ENCODE assay signal across 19 cellular contexts in the genomic region with DNA sequence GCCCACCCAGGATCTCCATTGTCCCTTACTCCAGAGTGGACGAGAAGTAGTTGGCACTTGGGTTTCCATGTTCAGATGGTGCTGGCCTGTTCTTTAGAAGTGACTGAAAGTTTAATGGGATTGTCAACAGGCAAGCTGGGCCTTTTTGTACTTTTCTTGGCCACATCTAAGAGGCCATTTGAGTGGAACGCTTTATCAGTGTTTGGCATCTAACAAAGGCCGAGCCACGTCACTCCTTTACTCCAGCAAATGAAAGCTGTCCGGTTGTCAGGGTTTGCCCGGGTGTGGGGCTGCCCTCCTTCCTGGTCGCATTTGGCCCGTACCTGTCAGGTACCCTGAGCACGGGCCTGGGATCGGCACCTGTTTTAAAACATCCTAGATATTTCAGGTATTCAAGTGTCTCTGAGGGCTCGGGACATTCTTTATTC.
DNase-seq lines count a peak whose midpoint lies in the region; ATAC-seq and TF ChIP-seq lines count a peak whose summit lies in the region.
"Had no signal": no experiment of that assay in that cellular context is flagged by ENCODE, and none has a peak within 500 bp of the region (broad histone marks: within the 10 kb centered on the region; RNA-seq: fewer than 3 reads in every experiment).

No MANE protein-coding gene starts in this region.

- no peak for TF ChIP-seq CTCF in C4-2B (conservative IDR thresholded peaks at IDR 0.05)
- no peak for TF ChIP-seq CTCF in WTC11 (IDR thresholded peaks at IDR 0.05)
- no peak for TF ChIP-seq CTCF in lower lobe of right lung (IDR thresholded peaks at IDR 0.05)

- H3K36me3 Mint-ChIP-seq in WTC11 = peaks cover 18% of the 10 kb centered on the region
- peaks cover 23% of the 10 kb centered on the region for H3K36me3 Mint-ChIP-seq in stimulated activated effector memory CD8-positive, alpha-beta T cell treated with anti-CD3 and anti-CD28 coated beads, Interleukin-12 subunit alpha, Interleukin-12 subunit beta, amount 100 ng/mL, for 72 hours

- no peaks in the 10 kb centered on the region for H3K9me3 ChIP-seq in lower lobe of right lung
- H3K9me3 ChIP-seq: BLaER1 had no signal

- intact Hi-C loops in lower lobe of right lung (cut with DNase I) = no loop called here

- peaks cover 15% of the 10 kb centered on the region for H3K36me3 ChIP-seq in lower lobe of right lung

- H3K27ac ChIP-seq in C4-2B (0 out of 2 replicates have a peak overlapping the region, but pooled peaks have one; percentile 14), lower lobe of right lung (peak overlapping the region; percentile 4)
- H3K27ac ChIP-seq: BLaER1 had no signal

- no peaks in the 10 kb centered on the region for H3K9me3 Mint-ChIP-seq in WTC11
- no peaks in the 10 kb centered on the region for H3K9me3 Mint-ChIP-seq in stimulated activated effector memory CD8-positive, alpha-beta T cell treated with anti-CD3 and anti-CD28 coated beads, Interleukin-12 subunit alpha, Interleukin-12 subunit beta, amount 100 ng/mL, for 72 hours

- no peak overlapping the region for H3K4me3 ChIP-seq in lower lobe of right lung
- H3K4me3 ChIP-seq: BLaER1, GM12878 had no signal

- ATAC-seq in WTC11 (peak; percentile 56), lower lobe of right lung (peak; percentile 85 to 92), HG03139 (IDR thresholded peaks at IDR 0.05; ENCODE audit: unreplicated experiment) (no peak), HG02678 (IDR thresholded peaks at IDR 0.05; ENCODE audit: unreplicated experiment) (no peak)
- no peak for ATAC-seq in stimulated activated effector memory CD8-positive, alpha-beta T cell treated with anti-CD3 and anti-CD28 coated beads, Interleukin-12 subunit alpha, Interleukin-12 subunit beta, amount 100 ng/mL, for 72 hours
- ATAC-seq: GM12878 had no signal

- peak; percentile 17 for DNase-seq in WTC11 (ENCODE audit: low spot score)
- peak; percentile 68 for DNase-seq in lower lobe of right lung
- no peak for DNase-seq in stimulated activated effector memory CD8-positive, alpha-beta T cell treated with anti-CD3 and anti-CD28 coated beads, Interleukin-12 subunit alpha, Interleukin-12 subunit beta, amount 100 ng/mL, for 72 hours (ENCODE audit: low spot score in 2 of 2)
- no peak for DNase-seq in mesenteric fat pad (ENCODE audit: low spot score)
- no peak for DNase-seq in stimulated activated CD4-positive, alpha-beta T cell treated with anti-CD3 and anti-CD28 coated beads, Interleukin-4, amount 100 ng/mL, for 1 hour
- DNase-seq: GDM1; GOT3; Kasumi-1; NCI-H1105; NCI-H1694 treated with DMSO at 0.1 percent for 48 hours; NCI-H2107; NCI-H446 treated with DMSO at 0.1 percent for 48 hours; NK-92 treated with Interleukin-12 subunit alpha and Interleukin-12 subunit beta, amount 100 ng/mL, for 24 hours; SHP77 treated with DMSO at 0.1 percent for 48 hours had no signal

- POLR2A ChIA-PET in WTC11 (lab: Charles Lee) = no interaction called here

- H3K27me3 ChIP-seq in lower lobe of right lung (ENCODE audit: low read depth) = no peaks in the 10 kb centered on the region
- H3K27me3 ChIP-seq: BLaER1 had no signal

- H3K4me1 ChIP-seq in lower lobe of right lung = no peaks in the 10 kb centered on the region
- H3K4me1 ChIP-seq: BLaER1 had no signal

- CTCF ChIA-PET in WTC11 (lab: Charles Lee) = no interaction called here

- H3K4me3 Mint-ChIP-seq in WTC11 = no peak overlapping the region
- no peak overlapping the region for H3K4me3 Mint-ChIP-seq in stimulated activated effector memory CD8-positive, alpha-beta T cell treated with anti-CD3 and anti-CD28 coated beads, Interleukin-12 subunit alpha, Interleukin-12 subunit beta, amount 100 ng/mL, for 72 hours

- no peaks in the 10 kb centered on the region for H3K27me3 Mint-ChIP-seq in WTC11 (ENCODE audit: low read depth)

- peaks cover 9% of the 10 kb centered on the region for H3K4me1 Mint-ChIP-seq in WTC11
- peaks cover 5% of the 10 kb centered on the region for H3K4me1 Mint-ChIP-seq in stimulated activated effector memory CD8-positive, alpha-beta T cell treated with anti-CD3 and anti-CD28 coated beads, Interleukin-12 subunit alpha, Interleukin-12 subunit beta, amount 100 ng/mL, for 72 hours

- 0 out of 2 replicates have a peak overlapping the region, but pooled peaks have one; percentile 22 for H3K27ac Mint-ChIP-seq in WTC11
- H3K27ac Mint-ChIP-seq in stimulated activated effector memory CD8-positive, alpha-beta T cell treated with anti-CD3 and anti-CD28 coated beads, Interleukin-12 subunit alpha, Interleukin-12 subunit beta, amount 100 ng/mL, for 72 hours = peak overlapping the region; percentile 73

TF ChIP-seq in WTC11, 78 proteins besides CTCF, POLR2A, EP300 and RAD21:
- TF ChIP-seq ETV6 (CRISPR knock-in tag; IDR thresholded peaks at IDR 0.05) = no peak
- TF ChIP-seq TCF7 (CRISPR knock-in tag; IDR thresholded peaks at IDR 0.05; ENCODE audit: low read depth) = no peak
- TF ChIP-seq FOXJ3 (CRISPR knock-in tag; IDR thresholded peaks at IDR 0.05; ENCODE audit: borderline replicate concordance) = no peak
- TF ChIP-seq FOXK1 (CRISPR knock-in tag; IDR thresholded peaks at IDR 0.05) = no peak
- TF ChIP-seq, protein P1, sequence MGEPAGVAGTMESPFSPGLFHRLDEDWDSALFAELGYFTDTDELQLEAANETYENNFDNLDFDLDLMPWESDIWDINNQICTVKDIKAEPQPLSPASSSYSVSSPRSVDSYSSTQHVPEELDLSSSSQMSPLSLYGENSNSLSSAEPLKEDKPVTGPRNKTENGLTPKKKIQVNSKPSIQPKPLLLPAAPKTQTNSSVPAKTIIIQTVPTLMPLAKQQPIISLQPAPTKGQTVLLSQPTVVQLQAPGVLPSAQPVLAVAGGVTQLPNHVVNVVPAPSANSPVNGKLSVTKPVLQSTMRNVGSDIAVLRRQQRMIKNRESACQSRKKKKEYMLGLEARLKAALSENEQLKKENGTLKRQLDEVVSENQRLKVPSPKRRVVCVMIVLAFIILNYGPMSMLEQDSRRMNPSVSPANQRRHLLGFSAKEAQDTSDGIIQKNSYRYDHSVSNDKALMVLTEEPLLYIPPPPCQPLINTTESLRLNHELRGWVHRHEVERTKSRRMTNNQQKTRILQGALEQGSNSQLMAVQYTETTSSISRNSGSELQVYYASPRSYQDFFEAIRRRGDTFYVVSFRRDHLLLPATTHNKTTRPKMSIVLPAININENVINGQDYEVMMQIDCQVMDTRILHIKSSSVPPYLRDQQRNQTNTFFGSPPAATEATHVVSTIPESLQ (CRISPR knock-in tag; IDR thresholded peaks at IDR 0.05) = no peak
- TF ChIP-seq HMGA2 (CRISPR knock-in tag; IDR thresholded peaks at IDR 0.05) = no peak
- TF ChIP-seq, protein P2, sequence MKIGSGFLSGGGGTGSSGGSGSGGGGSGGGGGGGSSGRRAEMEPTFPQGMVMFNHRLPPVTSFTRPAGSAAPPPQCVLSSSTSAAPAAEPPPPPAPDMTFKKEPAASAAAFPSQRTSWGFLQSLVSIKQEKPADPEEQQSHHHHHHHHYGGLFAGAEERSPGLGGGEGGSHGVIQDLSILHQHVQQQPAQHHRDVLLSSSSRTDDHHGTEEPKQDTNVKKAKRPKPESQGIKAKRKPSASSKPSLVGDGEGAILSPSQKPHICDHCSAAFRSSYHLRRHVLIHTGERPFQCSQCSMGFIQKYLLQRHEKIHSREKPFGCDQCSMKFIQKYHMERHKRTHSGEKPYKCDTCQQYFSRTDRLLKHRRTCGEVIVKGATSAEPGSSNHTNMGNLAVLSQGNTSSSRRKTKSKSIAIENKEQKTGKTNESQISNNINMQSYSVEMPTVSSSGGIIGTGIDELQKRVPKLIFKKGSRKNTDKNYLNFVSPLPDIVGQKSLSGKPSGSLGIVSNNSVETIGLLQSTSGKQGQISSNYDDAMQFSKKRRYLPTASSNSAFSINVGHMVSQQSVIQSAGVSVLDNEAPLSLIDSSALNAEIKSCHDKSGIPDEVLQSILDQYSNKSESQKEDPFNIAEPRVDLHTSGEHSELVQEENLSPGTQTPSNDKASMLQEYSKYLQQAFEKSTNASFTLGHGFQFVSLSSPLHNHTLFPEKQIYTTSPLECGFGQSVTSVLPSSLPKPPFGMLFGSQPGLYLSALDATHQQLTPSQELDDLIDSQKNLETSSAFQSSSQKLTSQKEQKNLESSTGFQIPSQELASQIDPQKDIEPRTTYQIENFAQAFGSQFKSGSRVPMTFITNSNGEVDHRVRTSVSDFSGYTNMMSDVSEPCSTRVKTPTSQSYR (CRISPR knock-in tag; IDR thresholded peaks at IDR 0.05) = no peak
- TF ChIP-seq, protein P3, sequence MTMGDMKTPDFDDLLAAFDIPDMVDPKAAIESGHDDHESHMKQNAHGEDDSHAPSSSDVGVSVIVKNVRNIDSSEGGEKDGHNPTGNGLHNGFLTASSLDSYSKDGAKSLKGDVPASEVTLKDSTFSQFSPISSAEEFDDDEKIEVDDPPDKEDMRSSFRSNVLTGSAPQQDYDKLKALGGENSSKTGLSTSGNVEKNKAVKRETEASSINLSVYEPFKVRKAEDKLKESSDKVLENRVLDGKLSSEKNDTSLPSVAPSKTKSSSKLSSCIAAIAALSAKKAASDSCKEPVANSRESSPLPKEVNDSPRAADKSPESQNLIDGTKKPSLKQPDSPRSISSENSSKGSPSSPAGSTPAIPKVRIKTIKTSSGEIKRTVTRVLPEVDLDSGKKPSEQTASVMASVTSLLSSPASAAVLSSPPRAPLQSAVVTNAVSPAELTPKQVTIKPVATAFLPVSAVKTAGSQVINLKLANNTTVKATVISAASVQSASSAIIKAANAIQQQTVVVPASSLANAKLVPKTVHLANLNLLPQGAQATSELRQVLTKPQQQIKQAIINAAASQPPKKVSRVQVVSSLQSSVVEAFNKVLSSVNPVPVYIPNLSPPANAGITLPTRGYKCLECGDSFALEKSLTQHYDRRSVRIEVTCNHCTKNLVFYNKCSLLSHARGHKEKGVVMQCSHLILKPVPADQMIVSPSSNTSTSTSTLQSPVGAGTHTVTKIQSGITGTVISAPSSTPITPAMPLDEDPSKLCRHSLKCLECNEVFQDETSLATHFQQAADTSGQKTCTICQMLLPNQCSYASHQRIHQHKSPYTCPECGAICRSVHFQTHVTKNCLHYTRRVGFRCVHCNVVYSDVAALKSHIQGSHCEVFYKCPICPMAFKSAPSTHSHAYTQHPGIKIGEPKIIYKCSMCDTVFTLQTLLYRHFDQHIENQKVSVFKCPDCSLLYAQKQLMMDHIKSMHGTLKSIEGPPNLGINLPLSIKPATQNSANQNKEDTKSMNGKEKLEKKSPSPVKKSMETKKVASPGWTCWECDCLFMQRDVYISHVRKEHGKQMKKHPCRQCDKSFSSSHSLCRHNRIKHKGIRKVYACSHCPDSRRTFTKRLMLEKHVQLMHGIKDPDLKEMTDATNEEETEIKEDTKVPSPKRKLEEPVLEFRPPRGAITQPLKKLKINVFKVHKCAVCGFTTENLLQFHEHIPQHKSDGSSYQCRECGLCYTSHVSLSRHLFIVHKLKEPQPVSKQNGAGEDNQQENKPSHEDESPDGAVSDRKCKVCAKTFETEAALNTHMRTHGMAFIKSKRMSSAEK (CRISPR knock-in tag; IDR thresholded peaks at IDR 0.05; ENCODE audit: borderline replicate concordance) = no peak
- TF ChIP-seq PRRX2 (CRISPR knock-in tag; IDR thresholded peaks at IDR 0.05) = no peak

Comparison
In these comparisons a context has a peak if more than half of its experiments do, and no peak if none do; other contexts are left out.
1. ATAC-seq: peak in WTC11 (single experiment) and lower lobe of right lung (2 of 2); none in stimulated activated effector memory CD8-positive, alpha-beta T cell treated with anti-CD3 and anti-CD28 coated beads, Interleukin-12 subunit alpha, Interleukin-12 subunit beta, amount 100 ng/mL, for 72 hours (single experiment), HG03139 (single experiment) and HG02678 (single experiment).
2. DNase-seq: peak in WTC11 (single experiment) and lower lobe of right lung (single experiment); none in stimulated activated effector memory CD8-positive, alpha-beta T cell treated with anti-CD3 and anti-CD28 coated beads, Interleukin-12 subunit alpha, Interleukin-12 subunit beta, amount 100 ng/mL, for 72 hours (0 of 2), mesenteric fat pad (single experiment) and stimulated activated CD4-positive, alpha-beta T cell treated with anti-CD3 and anti-CD28 coated beads, Interleukin-4, amount 100 ng/mL, for 1 hour (single experiment).